1 cellular context compared by ENCODE assay signal in the genomic region with DNA sequence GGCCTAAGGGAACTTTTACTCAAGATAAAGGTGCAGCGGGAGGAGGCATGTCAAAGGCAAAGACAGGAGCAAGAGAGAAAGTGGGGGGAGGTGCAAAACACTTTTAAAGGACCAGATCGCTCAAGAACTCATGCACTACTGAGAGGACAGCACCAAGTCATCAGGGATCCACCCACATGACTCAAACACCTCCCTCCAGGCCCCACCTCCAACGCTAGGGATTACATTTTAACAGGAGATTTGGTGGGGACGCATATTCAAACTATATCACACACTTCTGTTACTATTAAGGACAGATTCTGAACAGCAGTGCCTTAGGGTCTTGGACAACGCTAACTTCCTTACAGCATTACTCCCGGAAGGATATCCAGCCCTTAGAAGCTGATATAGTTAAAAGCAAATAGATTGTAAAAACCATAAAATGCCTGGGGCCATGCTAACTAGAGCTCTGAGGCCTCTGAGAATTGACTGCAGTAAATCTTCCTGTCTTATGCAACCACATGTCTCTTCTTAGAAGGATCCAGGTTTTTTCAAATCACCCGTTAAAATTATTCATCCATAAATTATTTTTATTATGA.
TF ChIP-seq lines count a peak whose summit lies in the region.

No MANE protein-coding gene starts in this region.

TF ChIP-seq in endothelial cell of umbilical vein, 7 proteins besides CTCF, POLR2A, EP300 and RAD21:
- TF ChIP-seq GATA2 (IDR thresholded peaks at IDR 0.05; ENCODE audit: insufficient read depth, insufficient read length, low read depth, low read length): no peak
- no peak for TF ChIP-seq FOS (IDR thresholded peaks at IDR 0.05; ENCODE audit: borderline replicate concordance, insufficient read depth, low read length)
- no peak for TF ChIP-seq POLR2AphosphoS5 (IDR thresholded peaks at IDR 0.05; ENCODE audit: insufficient read depth, low read depth, low read length)
- TF ChIP-seq MYC (IDR thresholded peaks at IDR 0.05; ENCODE audit: low read depth, low read length): no peak
- no peak for TF ChIP-seq EZH2 (IDR thresholded peaks at IDR 0.05; ENCODE audit: borderline replicate concordance, low read depth, low read length, severe bottlenecking)
- no peak for TF ChIP-seq JUN (IDR thresholded peaks at IDR 0.05; ENCODE audit: borderline replicate concordance, insufficient read depth, insufficient read length, low read depth)
- TF ChIP-seq, protein P1, sequence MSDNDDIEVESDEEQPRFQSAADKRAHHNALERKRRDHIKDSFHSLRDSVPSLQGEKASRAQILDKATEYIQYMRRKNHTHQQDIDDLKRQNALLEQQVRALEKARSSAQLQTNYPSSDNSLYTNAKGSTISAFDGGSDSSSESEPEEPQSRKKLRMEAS (IDR thresholded peaks at IDR 0.05; ENCODE audit: insufficient read depth, insufficient read length): no peak
